In the genomic region with DNA sequence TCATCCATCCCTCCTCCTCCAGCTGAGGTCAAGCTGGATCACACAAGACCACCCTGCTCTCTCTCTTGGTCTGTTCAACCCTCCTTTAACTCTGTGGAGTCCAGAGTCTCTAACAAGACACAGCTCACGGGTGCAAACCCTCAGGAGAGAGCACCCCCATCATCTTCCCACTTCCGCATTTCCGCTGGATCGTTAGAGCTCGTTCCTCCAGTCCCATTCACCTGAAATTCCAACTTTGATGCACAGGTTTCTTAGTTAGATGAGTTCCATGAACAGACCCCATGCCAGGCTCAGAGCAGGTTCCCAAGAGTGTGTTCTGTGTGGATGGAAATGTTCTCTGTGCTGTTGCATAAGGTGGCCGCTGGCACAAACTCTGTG, we compare ENCODE assay signal across 18 cellular contexts. TPM values are rescaled to one million over a fixed set of nuclear protein-coding genes. Genes with fewer than 3 reads are reported as not detected.
"Had no signal": no experiment of that assay in that cellular context is flagged by ENCODE, and none has a peak within 500 bp of the region (broad histone marks: within the 10 kb centered on the region; RNA-seq: fewer than 3 reads in every experiment).

No MANE protein-coding gene starts in this region.

- DNase-seq: effector CD4-positive, alpha-beta T cell; endodermal cell; erythroblast; foreskin melanocyte; mammary epithelial cell; naive thymus-derived CD4-positive, alpha-beta T cell; nephron progenitor cell; psoas muscle; retina; right lobe of liver; stimulated activated CD4-positive, alpha-beta T cell treated with anti-CD3 and anti-CD28 coated beads, Interleukin-1b, Interleukin-23, amount 100 ng/mL, for 48 hours; stimulated activated CD4-positive, alpha-beta T cell treated with anti-CD3 and anti-CD28 coated beads, Interleukin-4, amount 100 ng/mL, for 24 hours; stimulated activated naive B cell treated with anti-CD40 and anti-IgM and Interleukin-4, amounts not matched to agents 10 μg/mL and 1 μg/mL and 100 μg/mL, for 72 hours; trophoblast cell had no signal

- H3K4me3 ChIP-seq: coronary artery, hepatocyte, psoas muscle, right lobe of liver had no signal

- H3K4me1 ChIP-seq: psoas muscle, right lobe of liver had no signal

- FAIRE-seq: endothelial cell of umbilical vein had no signal

- H3K9me3 ChIP-seq: psoas muscle, right lobe of liver had no signal

- H3K27ac ChIP-seq: coronary artery, hepatocyte, psoas muscle, right lobe of liver had no signal

- ATAC-seq: left lobe of liver; psoas muscle; stimulated activated naive B cell treated with anti-CD40 and anti-IgM and Interleukin-4, amounts not matched to agents 10 μg/mL and 1 μg/mL and 100 μg/mL, for 72 hours had no signal

- H3K9me3 Mint-ChIP-seq: endodermal cell; nephron progenitor cell; stimulated activated naive B cell treated with anti-CD40 and anti-IgM and Interleukin-4, amounts not matched to agents 10 μg/mL and 1 μg/mL and 100 μg/mL, for 72 hours had no signal

- H3K4me2 ChIP-seq: hepatocyte had no signal

- H3K27me3 ChIP-seq: hepatocyte, right lobe of liver had no signal

- H3K27me3 Mint-ChIP-seq: stimulated activated naive B cell treated with anti-CD40 and anti-IgM and Interleukin-4, amounts not matched to agents 10 μg/mL and 1 μg/mL and 100 μg/mL, for 72 hours had no signal

- H3K36me3 ChIP-seq: right lobe of liver had no signal

- H3K4me3 Mint-ChIP-seq: endodermal cell; nephron progenitor cell; stimulated activated naive B cell treated with anti-CD40 and anti-IgM and Interleukin-4, amounts not matched to agents 10 μg/mL and 1 μg/mL and 100 μg/mL, for 72 hours had no signal

- H3K36me3 Mint-ChIP-seq: stimulated activated naive B cell treated with anti-CD40 and anti-IgM and Interleukin-4, amounts not matched to agents 10 μg/mL and 1 μg/mL and 100 μg/mL, for 72 hours had no signal

- H3K4me1 Mint-ChIP-seq: endodermal cell had no signal

- H3K79me2 ChIP-seq: hepatocyte had no signal

- H3K27ac Mint-ChIP-seq: endodermal cell; nephron progenitor cell; stimulated activated naive B cell treated with anti-CD40 and anti-IgM and Interleukin-4, amounts not matched to agents 10 μg/mL and 1 μg/mL and 100 μg/mL, for 72 hours had no signal

- H2AFZ ChIP-seq: hepatocyte had no signal

RNA-seq across cellular contexts. Expression of gene OASL, which starts 49.2 kb away (rescaled TPM):
- total RNA-seq: endodermal cell had no signal
